19 cellular contexts compared by ENCODE assay signal in the genomic region with DNA sequence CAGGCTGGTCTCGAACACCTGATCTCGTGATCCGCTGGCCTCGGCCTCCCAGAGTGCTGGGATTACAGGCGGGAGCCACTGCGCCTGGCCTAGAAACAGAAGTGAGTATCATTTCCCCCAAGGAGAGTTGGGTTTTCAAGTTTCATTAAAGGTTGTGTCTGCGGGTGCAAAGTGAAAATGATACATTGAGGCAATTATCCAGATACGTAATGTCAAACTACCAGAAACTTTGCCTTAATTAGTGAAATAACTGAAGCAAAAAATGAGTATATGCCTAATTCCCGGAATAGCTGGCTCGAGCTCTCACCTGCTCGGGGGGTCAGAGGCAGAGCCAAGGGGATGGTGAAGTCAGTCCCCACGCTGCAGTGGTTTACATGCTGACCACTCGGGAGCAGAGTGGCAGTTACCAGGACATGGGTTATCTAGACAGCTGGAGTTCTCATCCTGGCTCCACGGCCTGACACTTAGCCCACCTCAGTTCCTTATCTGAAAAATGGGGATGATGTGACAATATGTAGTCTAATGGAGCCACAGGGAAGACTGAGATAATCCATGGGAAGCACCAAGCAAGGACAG.
"Had no signal": no experiment of that assay in that cellular context is flagged by ENCODE, and none has a peak within 500 bp of the region (broad histone marks: within the 10 kb centered on the region; RNA-seq: fewer than 3 reads in every experiment).

No MANE protein-coding gene starts in this region.

- FAIRE-seq: colon, islet of Langerhans had no signal

- DNase-seq: activated B cell treated with CpG ODN at 0.5 μM for 24 hours; activated CD4-positive, alpha-beta memory T cell treated with anti-CD3 and anti-CD28 coated beads for 36 hours; activated CD4-positive, alpha-beta T cell treated with anti-CD3 and anti-CD28 coated beads for 4 hours; activated naive CD4-positive, alpha-beta T cell treated with Interleukin-2 at 50 U/mL for 16 hours; central memory CD4-positive, alpha-beta T cell; endodermal cell; foreskin keratinocyte; glutamatergic neuron; left cardiac atrium; naive thymus-derived CD8-positive, alpha-beta T cell; stimulated activated CD4-positive, alpha-beta T cell treated with anti-CD3 and anti-CD28 coated beads, Interleukin-12 subunit alpha, Interleukin-12 subunit beta, amount 100 ng/mL, for 4 hours; stimulated activated CD4-positive, alpha-beta T cell treated with anti-CD3 and anti-CD28 coated beads, Interleukin-1b, Interleukin-23, amount 100 ng/mL, for 48 hours; stimulated activated naive CD4-positive, alpha-beta T cell treated with Interleukin-2 at 50 U/mL for 16 hours; tibial artery had no signal

- H3K4me1 ChIP-seq: parathyroid adenoma had no signal

- H3K36me3 ChIP-seq: tibial artery, vagina had no signal

- H3K27ac ChIP-seq: foreskin keratinocyte, parathyroid adenoma, tibial artery, vagina had no signal

- H3K27me3 ChIP-seq: foreskin keratinocyte, tibial artery, vagina had no signal

- H3K79me2 ChIP-seq: parathyroid adenoma had no signal

- H2AFZ ChIP-seq: parathyroid adenoma had no signal

- H3K9me3 ChIP-seq: tibial artery, vagina had no signal

- H3K4me3 ChIP-seq: tibial artery, vagina had no signal

- ATAC-seq: activated T-helper 17 cell treated with anti-CD3 and anti-CD28 coated beads, Interleukin-2, amount 50 U/mL, for 72 hours; foreskin keratinocyte; left cardiac atrium; naive thymus-derived CD8-positive, alpha-beta T cell had no signal
